11 cellular contexts compared by ENCODE assay signal in genomic region chr6:36358235-36358915, GRCh38. TPM values are rescaled to one million over a fixed set of nuclear protein-coding genes. Genes with fewer than 3 reads are reported as not detected.
DNase-seq lines count a peak whose midpoint lies in the region; ATAC-seq, FAIRE-seq and TF ChIP-seq lines count a peak whose summit lies in the region.
"Had no signal": no experiment of that assay in that cellular context is flagged by ENCODE, and none has a peak within 500 bp of the region (broad histone marks: within the 10 kb centered on the region; RNA-seq: fewer than 3 reads in every experiment).

No MANE protein-coding gene starts in this region.

- H3K9me3 ChIP-seq in kidney (ENCODE audit: control insufficient read depth in 1 of 2, low read length in 2 of 2) = no peaks in the 10 kb centered on the region
- H3K9me3 ChIP-seq in sigmoid colon = no peaks in the 10 kb centered on the region

- H3K27me3 Mint-ChIP-seq in activated B cell treated with CpG ODN at 0.5 μM for 24 hours = peaks cover 2% of the 10 kb centered on the region
- H3K27me3 Mint-ChIP-seq in activated CD4-positive, alpha-beta T cell treated with anti-CD3 and anti-CD28 coated beads, Interleukin-2, amount 10 ng/mL, durations not matched to agents 7 days and 5 days = peaks cover 19% of the 10 kb centered on the region

- no peak overlapping the region for H3K27ac Mint-ChIP-seq in activated B cell treated with CpG ODN at 0.5 μM for 24 hours
- no peak overlapping the region for H3K27ac Mint-ChIP-seq in activated CD4-positive, alpha-beta T cell treated with anti-CD3 and anti-CD28 coated beads, Interleukin-2, amount 10 ng/mL, durations not matched to agents 7 days and 5 days
- H3K27ac Mint-ChIP-seq: effector memory CD8-positive, alpha-beta T cell had no signal

- H3K4me1 ChIP-seq in kidney (ENCODE audit: control insufficient read depth in 1 of 2, insufficient read depth in 1 of 2, low read depth in 1 of 2, low read length in 2 of 2) (peaks cover 7 to 8% of the 10 kb centered on the region in 2 donors), sigmoid colon (peaks cover 0 to 17% (median 13%) of the 10 kb centered on the region in 4 donors)

- H3K27ac ChIP-seq in kidney (ENCODE audit: low read depth in 2 of 2, low read length in 2 of 2) (peak overlapping the region; percentile 26 to 37), substantia nigra (ENCODE audit: low read depth, low read length, poor library complexity, severe bottlenecking) (peak overlapping the region; percentile 89), sigmoid colon (no peak overlapping the region)

- no peak for TF ChIP-seq CTCF in activated B cell treated with CpG ODN at 0.5 μM for 24 hours (IDR thresholded peaks at IDR 0.05)
- TF ChIP-seq CTCF in kidney (IDR thresholded peaks at IDR 0.05; ENCODE audit: borderline replicate concordance, extremely low read depth, insufficient read depth) = no peak
- TF ChIP-seq CTCF in sigmoid colon (IDR thresholded peaks at IDR 0.05) = no peak

- CTCF ChIA-PET in activated B cell treated with CpG ODN at 0.5 μM for 24 hours (lab: Charles Lee) = interaction anchor here (0.8 to 8.4 kb wide), 7 partner anchors 17 to 331 kb away, joined by 3 to 91 read pairs (median 3); partner anchors contain the start of gene MAPK14
- CTCF ChIA-PET in activated CD4-positive, alpha-beta T cell treated with anti-CD3 and anti-CD28 coated beads, Interleukin-2, amount 10 ng/mL, durations not matched to agents 7 days and 5 days (lab: Charles Lee) = interaction anchor here (0.7 to 3.1 kb wide), 9 partner anchors 12 to 436 kb away, joined by 3 to 16 read pairs (median 3); partner anchors contain the start of gene MAPK14

- H3K4me1 Mint-ChIP-seq in activated B cell treated with CpG ODN at 0.5 μM for 24 hours = peaks cover 22% of the 10 kb centered on the region
- H3K4me1 Mint-ChIP-seq in activated CD4-positive, alpha-beta T cell treated with anti-CD3 and anti-CD28 coated beads, Interleukin-2, amount 10 ng/mL, durations not matched to agents 7 days and 5 days = peaks cover 28% of the 10 kb centered on the region

- DNase-seq in activated B cell treated with CpG ODN at 0.5 μM for 24 hours (no peak), kidney (peak; percentile 26), substantia nigra (lab: John Stamatoyannopoulos, UW) (peak in 34 of 49 donors; percentile 6 to 78 (median 33)), DMS53 treated with DMSO at 0.1 percent for 48 hours (lab: John Stamatoyannopoulos, UW; ENCODE audit: unreplicated experiment) (no peak), sigmoid colon (no peak)
- no peak for DNase-seq in activated naive CD4-positive, alpha-beta T cell treated with anti-CD3 and anti-CD28 coated beads, Interleukin-2, amount 50 U/mL, for 16 hours
- DNase-seq in activated CD4-positive, alpha-beta T cell treated with anti-CD3 and anti-CD28 coated beads, Interleukin-2, amount 10 ng/mL, durations not matched to agents 7 days and 5 days = no peak
- DNase-seq: effector memory CD8-positive, alpha-beta T cell; GOT3 had no signal

- H3K4me3 ChIP-seq in kidney (ENCODE audit: low read length in 2 of 2) (no peak overlapping the region), sigmoid colon (no peak overlapping the region)

- H3K36me3 ChIP-seq in kidney (ENCODE audit: control insufficient read depth in 1 of 2, insufficient read depth in 2 of 2, low read length in 2 of 2) (no peaks in the 10 kb centered on the region), sigmoid colon (no peaks in the 10 kb centered on the region)

- no peak for TF ChIP-seq EP300 in sigmoid colon (IDR thresholded peaks at IDR 0.05)

- H3K9ac ChIP-seq in kidney (ENCODE audit: low read length in 2 of 2) = no peak overlapping the region

- no peaks in the 10 kb centered on the region for H3K9me3 Mint-ChIP-seq in activated B cell treated with CpG ODN at 0.5 μM for 24 hours
- no peaks in the 10 kb centered on the region for H3K9me3 Mint-ChIP-seq in activated CD4-positive, alpha-beta T cell treated with anti-CD3 and anti-CD28 coated beads, Interleukin-2, amount 10 ng/mL, durations not matched to agents 7 days and 5 days
- H3K9me3 Mint-ChIP-seq: effector memory CD8-positive, alpha-beta T cell had no signal

- peak; percentile 40 for ATAC-seq in GM21360 (IDR thresholded peaks at IDR 0.05; ENCODE audit: unreplicated experiment)
- peak; percentile 26 for ATAC-seq in activated B cell treated with CpG ODN at 0.5 μM for 24 hours (ENCODE audit: low read depth)
- ATAC-seq: Panc1 had no signal

- WGBS in sigmoid colon, 2 donors = 53 to 87% methylated on average over 4 of the region's 4 CpGs

- POLR2A ChIA-PET in activated B cell treated with CpG ODN at 0.5 μM for 24 hours (lab: Charles Lee) = interaction anchor here (0.9 to 1.5 kb wide), 4 partner anchors 9 to 238 kb away, joined by 3 read pairs; no protein-coding TSS in a partner anchor
- POLR2A ChIA-PET in activated CD4-positive, alpha-beta T cell treated with anti-CD3 and anti-CD28 coated beads, Interleukin-2, amount 10 ng/mL, durations not matched to agents 7 days and 5 days (lab: Charles Lee) = no interaction called here

- FAIRE-seq in kidney (lab: Jason Lieb, UNC) = no peak

- TF ChIP-seq POLR2A in sigmoid colon (IDR thresholded peaks at IDR 0.05) = no peak

- no peak overlapping the region for H3K4me3 Mint-ChIP-seq in activated B cell treated with CpG ODN at 0.5 μM for 24 hours
- no peak overlapping the region for H3K4me3 Mint-ChIP-seq in activated CD4-positive, alpha-beta T cell treated with anti-CD3 and anti-CD28 coated beads, Interleukin-2, amount 10 ng/mL, durations not matched to agents 7 days and 5 days
- H3K4me3 Mint-ChIP-seq: effector memory CD8-positive, alpha-beta T cell had no signal

- intact Hi-C loops in activated B cell treated with CpG ODN at 0.5 μM for 24 hours (cut with micrococcal nuclease) = no loop called here
- intact Hi-C loops in kidney (cut with DNase I) = no loop called here
- intact Hi-C loops in sigmoid colon (cut with DNase I) = no loop called here

- no peaks in the 10 kb centered on the region for H3K36me3 Mint-ChIP-seq in activated B cell treated with CpG ODN at 0.5 μM for 24 hours (ENCODE audit: low read depth)
- H3K36me3 Mint-ChIP-seq in activated CD4-positive, alpha-beta T cell treated with anti-CD3 and anti-CD28 coated beads, Interleukin-2, amount 10 ng/mL, durations not matched to agents 7 days and 5 days (ENCODE audit: low read depth) = peaks cover 4% of the 10 kb centered on the region

- H3K27me3 ChIP-seq in sigmoid colon = no peaks in the 10 kb centered on the region

RNA-seq across cellular contexts. Expression of gene BNIP5, which starts 21.7 kb away (rescaled TPM):
- total RNA-seq in activated B cell treated with CpG ODN at 0.5 μM for 24 hours (0.10 and 0.11 TPM in 2 replicates), kidney (0.44 TPM), sigmoid colon (not detected)
- polyA plus RNA-seq in kidney (ENCODE audit: insufficient read depth, low read depth, low replicate concordance) (not detected), sigmoid colon (1 to 10 TPM; 5.5 to 9.0 (median 8.6) TPM)
- not detected for total RNA-seq in activated CD4-positive, alpha-beta T cell treated with anti-CD3 and anti-CD28 coated beads, Interleukin-2, amount 10 ng/mL, durations not matched to agents 7 days and 5 days

RNA-seq across cellular contexts. Expression of gene ETV7, which starts 29.1 kb away (rescaled TPM):
- total RNA-seq in activated B cell treated with CpG ODN at 0.5 μM for 24 hours = 0.24 and 0.51 TPM in 2 replicates
- 4.6 TPM for total RNA-seq in kidney
- 0.99 TPM for polyA plus RNA-seq in kidney (ENCODE audit: insufficient read depth, low read depth, low replicate concordance)
- 10 to 100 TPM; 13.4 to 15.3 TPM for total RNA-seq in activated CD4-positive, alpha-beta T cell treated with anti-CD3 and anti-CD28 coated beads, Interleukin-2, amount 10 ng/mL, durations not matched to agents 7 days and 5 days
- total RNA-seq in sigmoid colon = 1 to 10 TPM in 1 of 4 donors, under 1 TPM in 2, not detected in 1; 0.36 to 2.2 (median 0.55) TPM
- polyA plus RNA-seq in sigmoid colon = 10 to 100 TPM in 1 of 3 donors, 1 to 10 TPM in 2; 3.6 to 11.6 (median 6.5) TPM

Comparison
In these comparisons a context has a peak if more than half of its experiments do, and no peak if none do; other contexts are left out.
1. DNase-seq: peak in kidney (single experiment) and substantia nigra (34 of 49); none in activated B cell treated with CpG ODN at 0.5 μM for 24 hours (single experiment), activated naive CD4-positive, alpha-beta T cell treated with anti-CD3 and anti-CD28 coated beads, Interleukin-2, amount 50 U/mL, for 16 hours (single experiment), activated CD4-positive, alpha-beta T cell treated with anti-CD3 and anti-CD28 coated beads, Interleukin-2, amount 10 ng/mL, durations not matched to agents 7 days and 5 days (single experiment), DMS53 treated with DMSO at 0.1 percent for 48 hours (single experiment) and sigmoid colon (single experiment).
2. H3K27ac ChIP-seq: peak in kidney (2 of 2) and substantia nigra (single experiment); none in sigmoid colon (0 of 4).